21 cellular contexts compared by ENCODE assay signal in genomic region chr17:16259926-16260325, GRCh38.
"Had no signal": no experiment of that assay in that cellular context is flagged by ENCODE, and none has a peak within 500 bp of the region (broad histone marks: within the 10 kb centered on the region; RNA-seq: fewer than 3 reads in every experiment).

No MANE protein-coding gene starts in this region.

- H3K9me3 ChIP-seq: ascending aorta, heart left ventricle, pancreas, thyroid gland, upper lobe of left lung had no signal

- ATAC-seq: activated CD4-positive, alpha-beta T cell treated with anti-CD3 and anti-CD28 coated beads for 36 hours; left colon; natural killer cell treated with Interleukin-12 subunit alpha and Interleukin-12 subunit beta and Interleukin-15 and Interleukin-18, amount 100 ng/mL, for 72 hours; pancreas; stimulated activated effector memory CD8-positive, alpha-beta T cell treated with anti-CD3 and anti-CD28 coated beads, Interleukin-12 subunit alpha, Interleukin-12 subunit beta, amount 100 ng/mL, for 72 hours had no signal

- H3K27ac ChIP-seq: ascending aorta, cardiac muscle cell, heart left ventricle, pancreas, thyroid gland had no signal

- H3K4me3 ChIP-seq: ascending aorta, cardiac muscle cell, heart left ventricle, pancreas, thyroid gland, upper lobe of left lung had no signal

- H3K36me3 ChIP-seq: ascending aorta, cardiac muscle cell, pancreas, thyroid gland, upper lobe of left lung had no signal

- H3K27me3 ChIP-seq: ascending aorta, cardiac muscle cell, heart left ventricle, pancreas, thyroid gland, upper lobe of left lung had no signal

- DNase-seq: activated CD4-positive, alpha-beta T cell treated with anti-CD3 and anti-CD28 coated beads for 36 hours; activated CD4-positive, CD25-positive, alpha-beta regulatory T cell; activated effector memory CD4-positive, alpha-beta T cell treated with anti-CD3 and anti-CD28 coated beads, Interleukin-2, amount 50 U/mL, for 16 hours; activated naive CD4-positive, alpha-beta T cell treated with anti-CD3 and anti-CD28 coated beads for 36 hours; activated naive CD8-positive, alpha-beta T cell treated with anti-CD3 and anti-CD28 coated beads, Interleukin-2, amount 10 ng/mL, durations not matched to agents 7 days and 5 days; activated T-cell treated with anti-CD3 and anti-CD28 coated beads, Interleukin-2, amount 50 U/mL, for 1 hour; heart left ventricle; hypothalamus; immature natural killer cell; kidney; left colon; pancreas; small intestine; stimulated activated CD4-positive, alpha-beta T cell treated with anti-CD3 and anti-CD28 coated beads, Interleukin-4, amount 100 ng/mL, for 24 hours; T-helper 1 cell; thyroid gland had no signal
